17 cellular contexts compared by ENCODE assay signal in the genomic region with DNA sequence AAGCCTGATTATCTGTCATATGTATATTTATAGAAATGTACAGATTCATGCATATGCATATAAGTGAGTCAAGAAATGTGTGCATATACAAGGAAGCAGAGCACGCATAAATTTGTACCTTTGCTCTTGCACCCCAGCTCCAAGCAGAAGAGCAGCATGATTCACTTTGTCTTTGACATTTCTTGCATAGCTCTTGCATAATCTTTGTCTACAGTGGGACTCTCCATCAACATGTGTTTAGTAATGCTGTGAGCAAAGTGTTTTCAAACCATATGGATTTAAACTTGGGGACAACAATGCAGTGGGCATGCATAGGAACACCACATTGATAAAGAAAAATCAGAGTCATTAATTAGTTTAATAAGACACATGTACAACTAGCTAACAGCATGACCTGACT.
"Had no signal": no experiment of that assay in that cellular context is flagged by ENCODE, and none has a peak within 500 bp of the region (broad histone marks: within the 10 kb centered on the region; RNA-seq: fewer than 3 reads in every experiment).

No MANE protein-coding gene starts in this region.

- H3K4me3 ChIP-seq: adrenal gland, gastroesophageal sphincter, heart left ventricle, left lung, prostate gland, right atrium auricular region, skin epidermis, vagina had no signal

- H3K9me3 ChIP-seq: gastroesophageal sphincter, heart left ventricle, left lung, prostate gland, right atrium auricular region, vagina had no signal

- H3K4me1 ChIP-seq: gastroesophageal sphincter, heart left ventricle, left lung, prostate gland, right atrium auricular region, vagina had no signal

- ATAC-seq: effector memory CD8-positive, alpha-beta T cell; gastroesophageal sphincter; heart left ventricle; left lung; stimulated activated naive CD8-positive, alpha-beta T cell treated with anti-CD3 and anti-CD28 coated beads, Interleukin-15, amount 100 ng/mL, for 72 hours had no signal

- DNase-seq: activated CD4-positive, alpha-beta T cell treated with anti-CD3 and anti-CD28 coated beads, Interleukin-2, amount 10 ng/mL, durations not matched to agents 7 days and 5 days; activated CD8-positive, alpha-beta memory T cell treated with anti-CD3 and anti-CD28 coated beads, Interleukin-2, amount 50 U/mL, for 4 hours; activated gamma-delta T cell; activated T-cell treated with anti-CD3 and anti-CD28 coated beads, Interleukin-2, amount 50 U/mL, for 48 hours; adrenal gland; dermis blood vessel endothelial cell; effector memory CD8-positive, alpha-beta T cell; heart left ventricle; left lung; stimulated activated CD4-positive, alpha-beta T cell treated with anti-CD3 and anti-CD28 coated beads, Interleukin-15, amount 100 ng/mL, for 24 hours; stimulated activated CD4-positive, alpha-beta T cell treated with anti-CD3 and anti-CD28 coated beads, Interleukin-2, amount 100 ng/mL, for 48 hours; stimulated activated naive CD8-positive, alpha-beta T cell treated with anti-CD3 and anti-CD28 coated beads, Interleukin-15, amount 100 ng/mL, for 72 hours had no signal

- H3K27me3 ChIP-seq: adrenal gland, gastroesophageal sphincter, heart left ventricle, left lung, right atrium auricular region, vagina had no signal

- H3K27ac ChIP-seq: adrenal gland, gastroesophageal sphincter, heart left ventricle, left lung, prostate gland, right atrium auricular region, skin epidermis, vagina had no signal

- H3K36me3 ChIP-seq: adrenal gland, gastroesophageal sphincter, heart left ventricle, left lung, prostate gland, right atrium auricular region, vagina had no signal
